Comparison of ENCODE assay signal across 13 cellular contexts in genomic region chr2:8882094-8882493, GRCh38. TPM values are rescaled to one million over a fixed set of nuclear protein-coding genes. Genes with fewer than 3 reads are reported as not detected.
DNase-seq lines count a peak whose midpoint lies in the region; FAIRE-seq and TF ChIP-seq lines count a peak whose summit lies in the region.
"Had no signal": no experiment of that assay in that cellular context is flagged by ENCODE, and none has a peak within 500 bp of the region (broad histone marks: within the 10 kb centered on the region; RNA-seq: fewer than 3 reads in every experiment).

No MANE protein-coding gene starts in this region.

- 25% methylated on average over 5 of the region's 5 CpGs; no CpG with 5 or more reads in 1 of the 2 experiments for WGBS in H1 (ENCODE audit: extremely low coverage in 1 of 2, insufficient coverage in 1 of 2, insufficient read length in 1 of 2, insufficient replicate concordance in 2 of 2, low coverage in 1 of 2, low lambda C conversion rate in 2 of 2, missing lambda C conversion rate in 1 of 2), 2 experiments

- H2BK20ac ChIP-seq in H1 (ENCODE audit: low read length) = no peak overlapping the region

- no peaks in the 10 kb centered on the region for H3K27me3 ChIP-seq in H1 (replicated peaks in 1 of 4; ENCODE audit: control insufficient read depth in 3 of 4, extremely low read depth in 1 of 4, insufficient read depth in 3 of 4, low read length in 3 of 4)
- H3K27me3 ChIP-seq in osteoblast (ENCODE audit: insufficient read depth, low read length) = no peaks in the 10 kb centered on the region
- H3K27me3 ChIP-seq: BLaER1 had no signal

- H4K8ac ChIP-seq in H1 (ENCODE audit: extremely low read depth, insufficient read depth, low read length) = no peak overlapping the region

- H3K36me3 ChIP-seq in H1 (ENCODE audit: control insufficient read depth in 2 of 4, insufficient read depth in 4 of 4, low read length in 3 of 4) (peaks cover 0 to 3% (median 0%) of the 10 kb centered on the region in 4 experiments; a peak in 2 of 8 replicates), osteoblast (ENCODE audit: insufficient read depth, low read length) (peaks cover 34% of the 10 kb centered on the region)

- H3K14ac ChIP-seq in H1 (ENCODE audit: insufficient read length) = no peak overlapping the region

- no peaks in the 10 kb centered on the region for H3K23me2 ChIP-seq in H1 (ENCODE audit: low read depth, low read length)

- no peak overlapping the region for H4K91ac ChIP-seq in H1 (replicated peaks; ENCODE audit: insufficient read length, low read length)

- peak; percentile 92 to 95 for TF ChIP-seq RAD21 in H1 (IDR thresholded peaks at IDR 0.05 in 1 of 2, conservative IDR thresholded peaks at IDR 0.05 in 1 of 2; ENCODE audit: low read depth in 2 of 2, low read length in 2 of 2)

- no peak for TF ChIP-seq EP300 in H1 (IDR thresholded peaks at IDR 0.05; ENCODE audit: borderline replicate concordance in 1 of 2, low read depth in 2 of 2, low read length in 2 of 2)

- H3K27ac ChIP-seq in H1 (ENCODE audit: low read depth, low read length) = no peak overlapping the region
- H3K27ac ChIP-seq in osteoblast (ENCODE audit: low read depth, low read length) = no peak overlapping the region
- H3K27ac ChIP-seq: BLaER1, parathyroid adenoma had no signal

- peak; percentile 91 for FAIRE-seq in H1 (lab: Jason Lieb, UNC)

- no peak overlapping the region for H4K5ac ChIP-seq in H1 (ENCODE audit: insufficient read length, low read depth, low read length)

- H2BK15ac ChIP-seq in H1 (ENCODE audit: low read length) = no peak overlapping the region

- no peaks in the 10 kb centered on the region for H3K9me3 ChIP-seq in H1 (ENCODE audit: insufficient read depth in 2 of 2, low read depth in 1 of 2, low read length in 1 of 2)
- H3K9me3 ChIP-seq in osteoblast (ENCODE audit: low read depth, low read length) = no peaks in the 10 kb centered on the region
- H3K9me3 ChIP-seq: BLaER1 had no signal

- H3K4me2 ChIP-seq in H1 (ENCODE audit: insufficient read depth in 1 of 2, low read depth in 2 of 2, low read length in 2 of 2) (no peak overlapping the region), osteoblast (ENCODE audit: insufficient read depth, low read length) (no peak overlapping the region)
- H3K4me2 ChIP-seq: BLaER1 had no signal

- H3K4me1 ChIP-seq in H1 (replicated peaks in 1 of 4; ENCODE audit: control insufficient read depth in 3 of 4, insufficient read depth in 4 of 4, low read length in 3 of 4) = no peaks in the 10 kb centered on the region; a peak in 3 of 7 replicates
- H3K4me1 ChIP-seq in osteoblast (ENCODE audit: insufficient read depth, low read length) = no peaks in the 10 kb centered on the region
- H3K4me1 ChIP-seq: parathyroid adenoma had no signal

- POLR2A ChIA-PET in H1 (lab: Charles Lee; ENCODE audit: partially characterized antibody) = interaction anchor here (1.1 to 1.3 kb wide), 2 partner anchors 122 to 256 kb away, joined by 3 to 4 read pairs; no protein-coding TSS in a partner anchor

- H3K79me1 ChIP-seq in H1 (ENCODE audit: low read depth, low read length) = no peaks in the 10 kb centered on the region

- H3K4ac ChIP-seq in H1 (replicated peaks; ENCODE audit: insufficient read length, low read depth, low read length) = no peak overlapping the region

- no peaks in the 10 kb centered on the region for H4K20me1 ChIP-seq in H1 (replicated peaks in 1 of 2; ENCODE audit: control insufficient read depth in 1 of 2, insufficient read depth in 2 of 2, low read length in 2 of 2)
- no peaks in the 10 kb centered on the region for H4K20me1 ChIP-seq in osteoblast (ENCODE audit: insufficient read depth, low read length)
- H4K20me1 ChIP-seq: BLaER1 had no signal

- DNase-seq in NCI-H146 (lab: John Stamatoyannopoulos, UW) (peak; percentile 21), NCI-H146 treated with DMSO at 0.1 percent for 48 hours (lab: John Stamatoyannopoulos, UW; ENCODE audit: unreplicated experiment) (no peak), NB4 (ENCODE audit: low read depth) (peak; percentile 56), H1 (ENCODE audit: low read depth in 1 of 2, low spot score in 2 of 2) (peak; percentile 50 to 79), osteoblast (ENCODE audit: insufficient read length, low spot score, missing footprints) (peak; percentile 1), NCI-H1048 (lab: John Stamatoyannopoulos, UW) (no peak)
- DNase-seq in activated T-cell treated with anti-CD3 and anti-CD28 coated beads, Interleukin-2, amount 50 U/mL, for 1 hour = no peak
- DNase-seq in stimulated activated CD4-positive, alpha-beta T cell treated with anti-CD3 and anti-CD28 coated beads, Interleukin-4, amount 100 ng/mL, for 24 hours = no peak
- DNase-seq: activated CD4-positive, CD25-positive, alpha-beta regulatory T cell; cortex of kidney; NCI-H1436 had no signal

- H2BK5ac ChIP-seq in H1 (ENCODE audit: low read depth, low read length) = no peak overlapping the region

- H3K23ac ChIP-seq in H1 (ENCODE audit: insufficient read length) = no peak overlapping the region

- no peak overlapping the region for H3K56ac ChIP-seq in H1 (replicated peaks; ENCODE audit: insufficient read length, low read depth, low read length)

- H3K79me2 ChIP-seq in H1 (ENCODE audit: control insufficient read depth in 1 of 2, insufficient read depth in 2 of 2, low read length in 2 of 2) (no peaks in the 10 kb centered on the region), osteoblast (ENCODE audit: insufficient read depth, low read length) (no peaks in the 10 kb centered on the region)
- H3K79me2 ChIP-seq: parathyroid adenoma had no signal

- H2AK5ac ChIP-seq in H1 (ENCODE audit: low read depth, low read length) = no peak overlapping the region

- no peak overlapping the region for H3K9ac ChIP-seq in H1 (replicated peaks in 1 of 4; ENCODE audit: extremely low read depth in 1 of 4, low read depth in 3 of 4, low read length in 3 of 4)
- H3K9ac ChIP-seq: BLaER1, parathyroid adenoma had no signal

- no peak overlapping the region for H2BK12ac ChIP-seq in H1 (ENCODE audit: low read depth, low read length)

- H2AFZ ChIP-seq in H1 (ENCODE audit: low read length) (no peak overlapping the region), osteoblast (ENCODE audit: low read length) (no peak overlapping the region)
- H2AFZ ChIP-seq: parathyroid adenoma had no signal

- no peak overlapping the region for H3K18ac ChIP-seq in H1 (ENCODE audit: extremely low read depth, low read length)

- H2BK120ac ChIP-seq in H1 (replicated peaks; ENCODE audit: low read depth, low read length) = no peak overlapping the region

- CTCF ChIA-PET in H1 (lab: Charles Lee; ENCODE audit: partially characterized antibody) = interaction anchor here (0.6 to 5.2 kb wide), 34 partner anchors 9 to 489 kb away, joined by 3 to 39 read pairs (median 4); no protein-coding TSS in a partner anchor

- TF ChIP-seq CTCF in NB4 (IDR thresholded peaks at IDR 0.05; ENCODE audit: low read depth, low read length) = peak; percentile 54
- TF ChIP-seq CTCF in H1 (IDR thresholded peaks at IDR 0.05; ENCODE audit: control extremely low read depth in 1 of 3, insufficient read depth in 1 of 3, low read depth in 1 of 3, low read length in 3 of 3) = peak; percentile 71 to 93 (median 90)
- peak; percentile 57 for TF ChIP-seq CTCF in osteoblast (IDR thresholded peaks at IDR 0.05; ENCODE audit: extremely low read depth, low read depth, low read length)

- H3K4me3 ChIP-seq in NB4 (ENCODE audit: low read depth, low read length) (no peak overlapping the region), H1 (ENCODE audit: extremely low read depth in 1 of 4, insufficient read depth in 2 of 4, low read depth in 3 of 4, low read length in 4 of 4) (no peak overlapping the region), osteoblast (ENCODE audit: insufficient read depth, low read length) (no peak overlapping the region)
- H3K4me3 ChIP-seq: BLaER1 had no signal

- TF ChIP-seq POLR2A in NB4 (IDR thresholded peaks at IDR 0.05; ENCODE audit: extremely low read depth, insufficient read length) (no peak), H1 (IDR thresholded peaks at IDR 0.05; ENCODE audit: control extremely low read depth in 1 of 2, low read depth in 2 of 2, low read length in 2 of 2) (no peak)

TF ChIP-seq in H1, 55 proteins besides CTCF, POLR2A, EP300 and RAD21 (continues in another document):
- TF ChIP-seq TEAD4 (IDR thresholded peaks at IDR 0.05; ENCODE audit: low read depth, low read length) = no peak

RNA-seq across cellular contexts. Expression of gene KIDINS220, which starts 44.7 kb away (rescaled TPM):
- total RNA-seq in H1 (2021; fragmentation: NEBNext Ultra II Directional; extraction: Animal tissue kit (Norgen Biotek cat#: 25700)) = 26.7 and 27.1 TPM in 2 replicates
- 21.2 and 29.8 TPM in 2 replicates for polyA plus RNA-seq in H1 (2011; rRNA removed)
- 18.1 TPM for polyA plus RNA-seq in H1 (2011; cell fraction: cytosol; rRNA removed)
- polyA plus RNA-seq in H1 (2011; cell fraction: nucleus; rRNA removed) = 47.4 TPM
- 13.9 to 23.3 TPM (median 18.8 TPM) in 4 replicates for polyA plus RNA-seq in H1 (2012, experiment 1 of 2)
- 0.87 TPM for polyA plus RNA-seq in H1 (2012, experiment 2 of 2)
- 25.3 TPM for polyA plus RNA-seq in H1 (2013, experiment 1 of 2)
- polyA plus RNA-seq in H1 (2013, experiment 2 of 2) = 27.4 TPM
- 64.8 and 75.2 TPM in 2 replicates for polyA minus RNA-seq in H1 (2011; rRNA and poly(A)+ RNA removed)
- 23.4 TPM for polyA minus RNA-seq in H1 (2011; cell fraction: cytosol; rRNA and poly(A)+ RNA removed)
- polyA minus RNA-seq in H1 (2011; cell fraction: nucleus; rRNA and poly(A)+ RNA removed) = 74.7 TPM
- total RNA-seq in osteoblast = 125 and 134 TPM in 2 replicates

Comparison
In these comparisons a context has a peak if more than half of its experiments do, and no peak if none do; other contexts are left out.
1. DNase-seq: peak in NCI-H146 (single experiment), NB4 (single experiment), H1 (2 of 2) and osteoblast (single experiment); none in NCI-H146 treated with DMSO at 0.1 percent for 48 hours (single experiment), NCI-H1048 (single experiment), activated T-cell treated with anti-CD3 and anti-CD28 coated beads, Interleukin-2, amount 50 U/mL, for 1 hour (single experiment) and stimulated activated CD4-positive, alpha-beta T cell treated with anti-CD3 and anti-CD28 coated beads, Interleukin-4, amount 100 ng/mL, for 24 hours (single experiment).
2. Peak in every context shown above with its lines, with median percentiles within 50 percentile points of each other: CTCF ChIP-seq.